In the genomic region with DNA sequence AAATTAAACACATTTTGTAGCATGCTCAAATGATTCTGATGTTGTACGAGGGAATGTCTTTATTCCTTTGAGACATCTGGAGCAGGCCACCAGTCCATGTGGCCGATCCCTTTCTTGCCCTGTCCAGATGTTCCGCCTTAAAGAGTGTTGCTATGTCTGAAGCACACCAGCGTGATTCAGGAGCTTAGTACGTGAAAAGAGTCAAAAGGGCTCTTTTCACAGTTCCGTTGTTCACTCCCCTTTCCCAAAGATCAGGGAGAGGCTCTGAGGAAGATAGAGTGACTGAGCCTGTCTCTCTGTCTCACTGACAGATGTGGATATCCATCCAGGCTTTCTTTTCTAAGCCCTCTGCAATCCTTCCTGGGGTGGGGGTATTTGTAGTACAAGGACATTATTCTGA, we compare ENCODE assay signal across 26 cellular contexts.
DNase-seq lines count a peak whose midpoint lies in the region; ATAC-seq, FAIRE-seq and TF ChIP-seq lines count a peak whose summit lies in the region.
"Had no signal": no experiment of that assay in that cellular context is flagged by ENCODE, and none has a peak within 500 bp of the region (broad histone marks: within the 10 kb centered on the region; RNA-seq: fewer than 3 reads in every experiment).

No MANE protein-coding gene starts in this region.

- CTCF ChIA-PET in H1 (lab: Charles Lee; ENCODE audit: partially characterized antibody), result interaction anchor here (1.0 to 2.4 kb wide), 3 partner anchors 9 to 358 kb away, joined by 3 to 10 read pairs (median 4); no protein-coding TSS in a partner anchor
- CTCF ChIA-PET in mammary epithelial cell (lab: Charles Lee; ENCODE audit: low non-redundant PET), result no interaction called here

- TF ChIP-seq CTCF in HFF-Myc (IDR thresholded peaks at IDR 0.05; ENCODE audit: low read depth, low read length, missing control alignments) (no peak), H1 (IDR thresholded peaks at IDR 0.05; ENCODE audit: control extremely low read depth in 1 of 3, insufficient read depth in 1 of 3, low read depth in 1 of 3, low read length in 3 of 3) (no peak), mesothelial cell of epicardium (IDR thresholded peaks at IDR 0.05; ENCODE audit: unreplicated experiment) (no peak), mammary epithelial cell (conservative IDR thresholded peaks at IDR 0.05 in 1 of 2, IDR thresholded peaks at IDR 0.05 in 1 of 2; ENCODE audit: extremely low read depth in 1 of 2, insufficient read depth in 1 of 2, low read depth in 1 of 2, low read length in 2 of 2) (no peak), mucosa of descending colon (IDR thresholded peaks at IDR 0.05) (no peak)

- H3K4me1 ChIP-seq in H1 (replicated peaks in 1 of 4; ENCODE audit: control insufficient read depth in 3 of 4, insufficient read depth in 4 of 4, low read length in 3 of 4) (no peaks in the 10 kb centered on the region; a peak in 1 of 7 replicates), SJCRH30 (peaks cover 22% of the 10 kb centered on the region), mammary epithelial cell (ENCODE audit: insufficient read depth, low read length) (no peaks in the 10 kb centered on the region), mucosa of descending colon (ENCODE audit: low read depth) (no peaks in the 10 kb centered on the region)
- H3K4me1 ChIP-seq: ascending aorta, heart left ventricle had no signal

- H3K36me3 ChIP-seq in H1 (ENCODE audit: control insufficient read depth in 2 of 4, insufficient read depth in 4 of 4, low read length in 3 of 4) (no peaks in the 10 kb centered on the region), SJCRH30 (no peaks in the 10 kb centered on the region), mammary epithelial cell (ENCODE audit: insufficient read depth, low read length) (no peaks in the 10 kb centered on the region), mucosa of descending colon (ENCODE audit: low read depth) (no peaks in the 10 kb centered on the region)
- H3K36me3 ChIP-seq: ascending aorta, heart left ventricle, neutrophil had no signal

- WGBS in H1 (ENCODE audit: extremely low coverage in 1 of 2, insufficient coverage in 1 of 2, insufficient read length in 1 of 2, insufficient replicate concordance in 2 of 2, low coverage in 1 of 2, low lambda C conversion rate in 2 of 2, missing lambda C conversion rate in 1 of 2), 2 experiments, result 89% methylated on average over 6 of the region's 6 CpGs; no CpG with 5 or more reads in 1 of the 2 experiments
- 69% methylated on average over 6 of the region's 6 CpGs for WGBS in mammary epithelial cell (ENCODE audit: low coverage, missing lambda C conversion rate)

- no peak overlapping the region for H3K9ac ChIP-seq in H1 (replicated peaks in 1 of 4; ENCODE audit: extremely low read depth in 1 of 4, low read depth in 3 of 4, low read length in 3 of 4)
- no peak overlapping the region for H3K9ac ChIP-seq in mammary epithelial cell (ENCODE audit: insufficient read depth, low read length)

- H2AFZ ChIP-seq in H1 (ENCODE audit: low read length), result no peak overlapping the region
- H2AFZ ChIP-seq in mammary epithelial cell (ENCODE audit: low read depth, low read length), result no peak overlapping the region

- POLR2A ChIA-PET in H1 (lab: Charles Lee; ENCODE audit: partially characterized antibody), result no interaction called here

- H2AK5ac ChIP-seq in H1 (ENCODE audit: low read depth, low read length), result no peak overlapping the region

- H3K36me3 Mint-ChIP-seq in mesothelial cell of epicardium, result no peaks in the 10 kb centered on the region
- H3K36me3 Mint-ChIP-seq: memory B cell had no signal

- no peaks in the 10 kb centered on the region for H3K79me1 ChIP-seq in H1 (ENCODE audit: low read depth, low read length)

- peak overlapping the region; percentile 92; the same call in 1 of the 2 replicates for H2BK12ac ChIP-seq in H1 (ENCODE audit: low read depth, low read length)

- H3K4me2 ChIP-seq in H1 (ENCODE audit: insufficient read depth in 1 of 2, low read depth in 2 of 2, low read length in 2 of 2) (no peak overlapping the region), mammary epithelial cell (ENCODE audit: insufficient read depth, low read depth, low read length) (no peak overlapping the region)

- in situ Hi-C loops in mammary epithelial cell (cut with MboI; ENCODE audit: low sequenced_read_pairs in 2 of 2), result loop anchor here in 1 of 2 donors (25.0 kb wide), 1 partner anchor 328 kb away; no protein-coding TSS in a partner anchor

- DNase-seq in AG08395 (ENCODE audit: low spot score) (peak; percentile 67), HFF-Myc (ENCODE audit: extremely low read depth, low read depth) (peak; percentile 83), H1 (ENCODE audit: low read depth in 1 of 2, low spot score in 2 of 2) (no peak), mesothelial cell of epicardium (ENCODE audit: low spot score in 2 of 2, unreplicated experiment in 2 of 2) (no peak), SJCRH30 (no peak), mammary epithelial cell (no peak), mucosa of descending colon (no peak), A172 (ENCODE audit: low spot score) (no peak)
- DNase-seq: ACHN; activated CD4-positive, alpha-beta T cell treated with anti-CD3 and anti-CD28 coated beads for 48 hours; activated CD8-positive, alpha-beta memory T cell treated with anti-CD3 and anti-CD28 coated beads, Interleukin-2, amount 50 U/mL, for 48 hours; activated naive CD4-positive, alpha-beta T cell; cortex of kidney; DND-41; heart left ventricle; MV-4-11; NCI-H2029; NCI-H446 treated with DMSO at 0.1 percent for 48 hours; SHP77 treated with DMSO at 0.1 percent for 48 hours; stimulated activated naive CD8-positive, alpha-beta T cell treated with anti-CD3 and anti-CD28 coated beads, Interleukin-15, amount 100 ng/mL, for 72 hours had no signal

- H3K23me2 ChIP-seq in H1 (ENCODE audit: low read depth, low read length), result no peaks in the 10 kb centered on the region

- no peak overlapping the region for H3K4me3 ChIP-seq in HFF-Myc (replicated peaks; ENCODE audit: low read depth, low read length)
- H3K4me3 ChIP-seq in H1 (ENCODE audit: extremely low read depth in 1 of 4, insufficient read depth in 2 of 4, low read depth in 3 of 4, low read length in 4 of 4), result no peak overlapping the region
- no peak overlapping the region for H3K4me3 ChIP-seq in SJCRH30
- H3K4me3 ChIP-seq in mammary epithelial cell (replicated peaks in 1 of 3; ENCODE audit: insufficient read depth in 1 of 3, low read depth in 2 of 3, low read length in 3 of 3), result no peak overlapping the region
- no peak overlapping the region for H3K4me3 ChIP-seq in mucosa of descending colon
- H3K4me3 ChIP-seq: ascending aorta, heart left ventricle had no signal

- H3K79me2 ChIP-seq in H1 (ENCODE audit: control insufficient read depth in 1 of 2, insufficient read depth in 2 of 2, low read length in 2 of 2), result no peaks in the 10 kb centered on the region
- no peaks in the 10 kb centered on the region for H3K79me2 ChIP-seq in mammary epithelial cell (ENCODE audit: insufficient read depth, low read length)

- H2BK20ac ChIP-seq in H1 (ENCODE audit: low read length), result no peak overlapping the region

- H2BK5ac ChIP-seq in H1 (ENCODE audit: low read depth, low read length), result peak overlapping the region; percentile 71; the same call in 1 of the 2 replicates

- no peak overlapping the region for H3K4me3 Mint-ChIP-seq in mesothelial cell of epicardium
- H3K4me3 Mint-ChIP-seq: IgD-negative memory B cell; memory B cell; stimulated activated naive CD8-positive, alpha-beta T cell treated with anti-CD3 and anti-CD28 coated beads, Interleukin-15, amount 100 ng/mL, for 72 hours had no signal

- FAIRE-seq in H1 (lab: Jason Lieb, UNC), result no peak
- FAIRE-seq: islet of Langerhans had no signal

- peaks cover 5% of the 10 kb centered on the region for H3K9me3 Mint-ChIP-seq in mesothelial cell of epicardium

- H2BK120ac ChIP-seq in H1 (replicated peaks; ENCODE audit: low read depth, low read length), result no peak overlapping the region

- no peak overlapping the region for H4K91ac ChIP-seq in H1 (replicated peaks; ENCODE audit: insufficient read length, low read length)

- H3K56ac ChIP-seq in H1 (replicated peaks; ENCODE audit: insufficient read length, low read depth, low read length), result no peak overlapping the region

- dilution Hi-C loops in mammary epithelial cell (cut with HindIII; ENCODE audit: low sequenced_read_pairs), result no loop called here

- intact Hi-C loops in mammary epithelial cell (cut with micrococcal nuclease), result no loop called here
- intact Hi-C loops in mucosa of descending colon (cut with DNase I, micrococcal nuclease), result no loop called here

- no peak for ATAC-seq in mucosa of descending colon
- ATAC-seq: stimulated activated naive CD8-positive, alpha-beta T cell treated with anti-CD3 and anti-CD28 coated beads, Interleukin-15, amount 100 ng/mL, for 72 hours had no signal

- H3K27me3 Mint-ChIP-seq in mesothelial cell of epicardium (ENCODE audit: low read depth), result no peaks in the 10 kb centered on the region
- H3K27me3 Mint-ChIP-seq: IgD-negative memory B cell; stimulated activated naive CD8-positive, alpha-beta T cell treated with anti-CD3 and anti-CD28 coated beads, Interleukin-15, amount 100 ng/mL, for 72 hours had no signal

- no peak overlapping the region for H3K23ac ChIP-seq in H1 (ENCODE audit: insufficient read length)

- TF ChIP-seq RAD21 in H1 (IDR thresholded peaks at IDR 0.05 in 1 of 2, conservative IDR thresholded peaks at IDR 0.05 in 1 of 2; ENCODE audit: low read depth in 2 of 2, low read length in 2 of 2), result no peak

- peaks cover 23% of the 10 kb centered on the region for H3K4me1 Mint-ChIP-seq in mesothelial cell of epicardium
- H3K4me1 Mint-ChIP-seq: IgD-negative memory B cell; memory B cell; stimulated activated naive CD8-positive, alpha-beta T cell treated with anti-CD3 and anti-CD28 coated beads, Interleukin-15, amount 100 ng/mL, for 72 hours had no signal

- H3K27ac ChIP-seq in H1 (ENCODE audit: low read depth, low read length), result no peak overlapping the region
- no peak overlapping the region for H3K27ac ChIP-seq in SJCRH30
- H3K27ac ChIP-seq in mammary epithelial cell (ENCODE audit: insufficient read depth, low read depth, low read length), result no peak overlapping the region
- H3K27ac ChIP-seq: ascending aorta, epithelial cell of prostate, neutrophil had no signal

- no peak for TF ChIP-seq POLR2A in H1 (IDR thresholded peaks at IDR 0.05; ENCODE audit: control extremely low read depth in 1 of 2, low read depth in 2 of 2, low read length in 2 of 2)

- H3K9me3 ChIP-seq in H1 (ENCODE audit: insufficient read depth in 2 of 2, low read depth in 1 of 2, low read length in 1 of 2) (no peaks in the 10 kb centered on the region), SJCRH30 (replicated peaks) (no peaks in the 10 kb centered on the region), mammary epithelial cell (replicated peaks; ENCODE audit: insufficient read depth, low read length) (no peaks in the 10 kb centered on the region), mucosa of descending colon (no peaks in the 10 kb centered on the region)
- H3K9me3 ChIP-seq: ascending aorta, neutrophil had no signal

- no peak overlapping the region for H2BK15ac ChIP-seq in H1 (ENCODE audit: low read length)

- no TSS peak for BruUV-seq in mammary epithelial cell (replicated peaks; lab: Mats Ljungman, UMichigan)

- no peak overlapping the region for H4K5ac ChIP-seq in H1 (ENCODE audit: insufficient read length, low read depth, low read length)

- no peak overlapping the region for H4K8ac ChIP-seq in H1 (ENCODE audit: extremely low read depth, insufficient read depth, low read length)

- no peaks in the 10 kb centered on the region for H3K27me3 ChIP-seq in H1 (replicated peaks in 1 of 4; ENCODE audit: control insufficient read depth in 3 of 4, extremely low read depth in 1 of 4, insufficient read depth in 3 of 4, low read length in 3 of 4)
- no peaks in the 10 kb centered on the region for H3K27me3 ChIP-seq in SJCRH30
- H3K27me3 ChIP-seq in mammary epithelial cell (ENCODE audit: insufficient read depth, low read length), result no peaks in the 10 kb centered on the region
- H3K27me3 ChIP-seq: ascending aorta, neutrophil had no signal

- no peak for TF ChIP-seq EP300 in H1 (IDR thresholded peaks at IDR 0.05; ENCODE audit: borderline replicate concordance in 1 of 2, low read depth in 2 of 2, low read length in 2 of 2)

- H3K27ac Mint-ChIP-seq in mesothelial cell of epicardium, result peak overlapping the region; percentile 26
- H3K27ac Mint-ChIP-seq: IgD-negative memory B cell; memory B cell; stimulated activated naive CD8-positive, alpha-beta T cell treated with anti-CD3 and anti-CD28 coated beads, Interleukin-15, amount 100 ng/mL, for 72 hours had no signal

- H3K14ac ChIP-seq in H1 (ENCODE audit: insufficient read length), result no peak overlapping the region

- peak overlapping the region; percentile 12 for H3K4ac ChIP-seq in H1 (replicated peaks; ENCODE audit: insufficient read length, low read depth, low read length)

- no peaks in the 10 kb centered on the region for H4K20me1 ChIP-seq in H1 (replicated peaks in 1 of 2; ENCODE audit: control insufficient read depth in 1 of 2, insufficient read depth in 2 of 2, low read length in 2 of 2)
- no peaks in the 10 kb centered on the region for H4K20me1 ChIP-seq in mammary epithelial cell (ENCODE audit: insufficient read depth, low read length)

- H3K18ac ChIP-seq in H1 (ENCODE audit: extremely low read depth, low read length), result no peak overlapping the region

Comparison
In these comparisons a context has a peak if more than half of its experiments do, and no peak if none do; other contexts are left out.
1. DNase-seq: peak in AG08395 (single experiment) and HFF-Myc (single experiment); none in H1 (0 of 2), mesothelial cell of epicardium (0 of 2), SJCRH30 (0 of 2), mammary epithelial cell (single experiment), mucosa of descending colon (0 of 3) and A172 (single experiment).